In the genomic region with DNA sequence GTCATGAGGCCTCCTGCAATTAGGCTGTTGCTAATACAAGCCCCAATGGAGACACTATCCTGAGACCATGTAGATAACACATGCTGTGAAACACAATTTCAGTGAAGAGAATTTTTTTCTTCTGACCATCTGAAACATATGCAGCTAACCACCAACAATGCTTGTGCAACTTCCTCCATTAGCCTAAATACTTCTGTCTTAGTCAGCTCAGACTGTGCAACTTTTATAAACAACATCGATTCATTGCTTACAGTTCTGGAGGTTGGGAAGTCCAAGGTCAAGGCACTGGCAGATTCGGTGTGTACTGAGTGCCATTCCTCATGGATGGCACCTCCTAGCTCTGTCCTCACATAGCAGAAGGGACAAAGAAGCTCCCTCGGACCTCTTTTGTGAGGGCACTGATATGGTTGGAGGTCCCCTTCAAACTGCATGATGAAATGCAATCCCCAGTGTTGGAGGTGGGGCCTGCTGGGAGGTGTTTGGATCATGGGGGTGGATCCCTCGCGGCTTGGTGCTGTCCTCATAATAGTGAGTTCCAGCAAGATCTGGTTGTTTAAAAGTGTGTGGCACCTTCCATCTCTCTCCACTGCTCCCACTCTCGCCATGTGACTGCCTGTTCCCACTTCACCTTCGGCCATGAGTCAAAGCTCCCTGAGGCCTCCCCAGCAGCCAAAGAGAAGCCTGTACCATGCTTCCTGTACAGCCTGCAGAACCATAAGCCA, we compare ENCODE assay signal across 10 cellular contexts. TPM values are rescaled to one million over a fixed set of nuclear protein-coding genes. Genes with fewer than 3 reads are reported as not detected.
DNase-seq lines count a peak whose midpoint lies in the region; ATAC-seq lines count a peak whose summit lies in the region.
"Had no signal": no experiment of that assay in that cellular context is flagged by ENCODE, and none has a peak within 500 bp of the region (broad histone marks: within the 10 kb centered on the region; RNA-seq: fewer than 3 reads in every experiment).

No MANE protein-coding gene starts in this region.

- intact Hi-C loops in activated CD4-positive, alpha-beta T cell treated with anti-CD3 and anti-CD28 coated beads for 36 hours (cut with DNase I, micrococcal nuclease): loop anchor here (2.0 kb wide), 4 partner anchors 20 to 34 kb away; no protein-coding TSS in a partner anchor

- H3K27ac Mint-ChIP-seq in activated CD4-positive, alpha-beta T cell treated with anti-CD3 and anti-CD28 coated beads for 36 hours: peak overlapping the region; percentile 76
- H3K27ac Mint-ChIP-seq in activated CD4-positive, alpha-beta T cell treated with anti-CD3 and anti-CD28 coated beads, Interleukin-2, amount 10 ng/mL, durations not matched to agents 7 days and 5 days: no peak overlapping the region
- peak overlapping the region; percentile 88 for H3K27ac Mint-ChIP-seq in stimulated activated naive B cell treated with anti-CD40 and anti-IgM and Interleukin-4, amounts not matched to agents 10 μg/mL and 1 μg/mL and 100 μg/mL, for 72 hours

- CTCF ChIA-PET in activated CD4-positive, alpha-beta T cell treated with anti-CD3 and anti-CD28 coated beads for 36 hours (lab: Charles Lee): interaction anchor here (0.6 to 2.4 kb wide), 9 partner anchors 11 to 538 kb away, joined by 3 to 9 read pairs (median 5); no protein-coding TSS in a partner anchor
- CTCF ChIA-PET in activated CD4-positive, alpha-beta T cell treated with anti-CD3 and anti-CD28 coated beads, Interleukin-2, amount 10 ng/mL, durations not matched to agents 7 days and 5 days (lab: Charles Lee): interaction anchor here (1.1 to 3.4 kb wide), 4 partner anchors 9 to 17 kb away, joined by 3 to 11 read pairs (median 8); no protein-coding TSS in a partner anchor

- peaks cover 53% of the 10 kb centered on the region for H3K36me3 Mint-ChIP-seq in activated CD4-positive, alpha-beta T cell treated with anti-CD3 and anti-CD28 coated beads for 36 hours (ENCODE audit: low read depth)
- H3K36me3 Mint-ChIP-seq in activated CD4-positive, alpha-beta T cell treated with anti-CD3 and anti-CD28 coated beads, Interleukin-2, amount 10 ng/mL, durations not matched to agents 7 days and 5 days (ENCODE audit: low read depth): peaks cover 36% of the 10 kb centered on the region
- peaks cover 43 to 66% of the 10 kb centered on the region in 2 donors for H3K36me3 Mint-ChIP-seq in stimulated activated naive B cell treated with anti-CD40 and anti-IgM and Interleukin-4, amounts not matched to agents 10 μg/mL and 1 μg/mL and 100 μg/mL, for 72 hours

- no peaks in the 10 kb centered on the region for H3K9me3 Mint-ChIP-seq in activated CD4-positive, alpha-beta T cell treated with anti-CD3 and anti-CD28 coated beads for 36 hours (ENCODE audit: low read depth)
- H3K9me3 Mint-ChIP-seq in activated CD4-positive, alpha-beta T cell treated with anti-CD3 and anti-CD28 coated beads, Interleukin-2, amount 10 ng/mL, durations not matched to agents 7 days and 5 days: no peaks in the 10 kb centered on the region
- peaks cover 3 to 6% of the 10 kb centered on the region in 2 donors for H3K9me3 Mint-ChIP-seq in stimulated activated naive B cell treated with anti-CD40 and anti-IgM and Interleukin-4, amounts not matched to agents 10 μg/mL and 1 μg/mL and 100 μg/mL, for 72 hours
- H3K9me3 Mint-ChIP-seq: activated T-cell treated with anti-CD3 and anti-CD28 coated beads, Interleukin-2, amount 50 U/mL, for 4 hours had no signal

- H3K27ac ChIP-seq in epithelial cell of prostate: peak overlapping the region; percentile 64
- H3K27ac ChIP-seq: A549 had no signal

- H3K27me3 Mint-ChIP-seq in activated CD4-positive, alpha-beta T cell treated with anti-CD3 and anti-CD28 coated beads for 36 hours: no peaks in the 10 kb centered on the region
- H3K27me3 Mint-ChIP-seq in activated CD4-positive, alpha-beta T cell treated with anti-CD3 and anti-CD28 coated beads, Interleukin-2, amount 10 ng/mL, durations not matched to agents 7 days and 5 days: no peaks in the 10 kb centered on the region
- no peaks in the 10 kb centered on the region for H3K27me3 Mint-ChIP-seq in stimulated activated naive B cell treated with anti-CD40 and anti-IgM and Interleukin-4, amounts not matched to agents 10 μg/mL and 1 μg/mL and 100 μg/mL, for 72 hours

- POLR2A ChIA-PET in activated CD4-positive, alpha-beta T cell treated with anti-CD3 and anti-CD28 coated beads for 36 hours (lab: Charles Lee): interaction anchor here (0.6 to 1.5 kb wide), 8 partner anchors 9 to 669 kb away, joined by 3 to 8 read pairs (median 4); no protein-coding TSS in a partner anchor
- POLR2A ChIA-PET in activated CD4-positive, alpha-beta T cell treated with anti-CD3 and anti-CD28 coated beads, Interleukin-2, amount 10 ng/mL, durations not matched to agents 7 days and 5 days (lab: Charles Lee): no interaction called here

- H3K4me3 Mint-ChIP-seq in activated CD4-positive, alpha-beta T cell treated with anti-CD3 and anti-CD28 coated beads for 36 hours: no peak overlapping the region
- no peak overlapping the region for H3K4me3 Mint-ChIP-seq in activated CD4-positive, alpha-beta T cell treated with anti-CD3 and anti-CD28 coated beads, Interleukin-2, amount 10 ng/mL, durations not matched to agents 7 days and 5 days
- peak overlapping the region in 1 of 2 donors; percentile 36 for H3K4me3 Mint-ChIP-seq in stimulated activated naive B cell treated with anti-CD40 and anti-IgM and Interleukin-4, amounts not matched to agents 10 μg/mL and 1 μg/mL and 100 μg/mL, for 72 hours

- peak; percentile 35 for DNase-seq in activated CD4-positive, alpha-beta T cell treated with anti-CD3 and anti-CD28 coated beads for 36 hours
- no peak for DNase-seq in activated CD4-positive, alpha-beta T cell treated with anti-CD3 and anti-CD28 coated beads, Interleukin-2, amount 10 ng/mL, durations not matched to agents 7 days and 5 days
- DNase-seq in NOMO-1 treated with dmso at 0.1 percent for 144 hours (lab: John Stamatoyannopoulos, UW; ENCODE audit: unreplicated experiment): peak; percentile 68
- DNase-seq in epithelial cell of prostate (ENCODE audit: low read depth, low spot score): peak; percentile 41
- DNase-seq in stimulated activated naive B cell treated with anti-CD40 and anti-IgM and Interleukin-4, amounts not matched to agents 10 μg/mL and 1 μg/mL and 100 μg/mL, for 72 hours: no peak
- DNase-seq in amygdala (lab: John Stamatoyannopoulos, UW): no peak
- no peak for DNase-seq in NCI-H748 (lab: John Stamatoyannopoulos, UW; ENCODE audit: unreplicated experiment)
- DNase-seq: activated T-cell treated with anti-CD3 and anti-CD28 coated beads, Interleukin-2, amount 50 U/mL, for 4 hours had no signal

- ATAC-seq in activated CD4-positive, alpha-beta T cell treated with anti-CD3 and anti-CD28 coated beads for 36 hours: peak; percentile 28
- peak; percentile 34 to 38 for ATAC-seq in stimulated activated naive B cell treated with anti-CD40 and anti-IgM and Interleukin-4, amounts not matched to agents 10 μg/mL and 1 μg/mL and 100 μg/mL, for 72 hours (replicated peaks)
- no peak for ATAC-seq in HG03439 (IDR thresholded peaks at IDR 0.05; ENCODE audit: unreplicated experiment)

- peaks cover 84% of the 10 kb centered on the region for H3K4me1 Mint-ChIP-seq in activated CD4-positive, alpha-beta T cell treated with anti-CD3 and anti-CD28 coated beads for 36 hours
- H3K4me1 Mint-ChIP-seq in activated CD4-positive, alpha-beta T cell treated with anti-CD3 and anti-CD28 coated beads, Interleukin-2, amount 10 ng/mL, durations not matched to agents 7 days and 5 days: peaks cover 75% of the 10 kb centered on the region
- peaks cover 62 to 97% of the 10 kb centered on the region in 2 donors for H3K4me1 Mint-ChIP-seq in stimulated activated naive B cell treated with anti-CD40 and anti-IgM and Interleukin-4, amounts not matched to agents 10 μg/mL and 1 μg/mL and 100 μg/mL, for 72 hours

RNA-seq across cellular contexts. Expression of gene STK24, which starts 27.7 kb away (rescaled TPM):
- 100 to 1,000 TPM; 146 to 173 TPM for total RNA-seq in activated CD4-positive, alpha-beta T cell treated with anti-CD3 and anti-CD28 coated beads for 36 hours
- total RNA-seq in activated CD4-positive, alpha-beta T cell treated with anti-CD3 and anti-CD28 coated beads, Interleukin-2, amount 10 ng/mL, durations not matched to agents 7 days and 5 days: 100 to 1,000 TPM; 160 to 170 TPM

Comparison
In these comparisons a context has a peak if more than half of its experiments do, and no peak if none do; other contexts are left out.
1. DNase-seq: peak in activated CD4-positive, alpha-beta T cell treated with anti-CD3 and anti-CD28 coated beads for 36 hours (single experiment), NOMO-1 treated with dmso at 0.1 percent for 144 hours (single experiment) and epithelial cell of prostate (single experiment); none in activated CD4-positive, alpha-beta T cell treated with anti-CD3 and anti-CD28 coated beads, Interleukin-2, amount 10 ng/mL, durations not matched to agents 7 days and 5 days (single experiment), stimulated activated naive B cell treated with anti-CD40 and anti-IgM and Interleukin-4, amounts not matched to agents 10 μg/mL and 1 μg/mL and 100 μg/mL, for 72 hours (single experiment), amygdala (0 of 56) and NCI-H748 (single experiment).